ENCODE assay signal across 1 cellular context in the genomic region with DNA sequence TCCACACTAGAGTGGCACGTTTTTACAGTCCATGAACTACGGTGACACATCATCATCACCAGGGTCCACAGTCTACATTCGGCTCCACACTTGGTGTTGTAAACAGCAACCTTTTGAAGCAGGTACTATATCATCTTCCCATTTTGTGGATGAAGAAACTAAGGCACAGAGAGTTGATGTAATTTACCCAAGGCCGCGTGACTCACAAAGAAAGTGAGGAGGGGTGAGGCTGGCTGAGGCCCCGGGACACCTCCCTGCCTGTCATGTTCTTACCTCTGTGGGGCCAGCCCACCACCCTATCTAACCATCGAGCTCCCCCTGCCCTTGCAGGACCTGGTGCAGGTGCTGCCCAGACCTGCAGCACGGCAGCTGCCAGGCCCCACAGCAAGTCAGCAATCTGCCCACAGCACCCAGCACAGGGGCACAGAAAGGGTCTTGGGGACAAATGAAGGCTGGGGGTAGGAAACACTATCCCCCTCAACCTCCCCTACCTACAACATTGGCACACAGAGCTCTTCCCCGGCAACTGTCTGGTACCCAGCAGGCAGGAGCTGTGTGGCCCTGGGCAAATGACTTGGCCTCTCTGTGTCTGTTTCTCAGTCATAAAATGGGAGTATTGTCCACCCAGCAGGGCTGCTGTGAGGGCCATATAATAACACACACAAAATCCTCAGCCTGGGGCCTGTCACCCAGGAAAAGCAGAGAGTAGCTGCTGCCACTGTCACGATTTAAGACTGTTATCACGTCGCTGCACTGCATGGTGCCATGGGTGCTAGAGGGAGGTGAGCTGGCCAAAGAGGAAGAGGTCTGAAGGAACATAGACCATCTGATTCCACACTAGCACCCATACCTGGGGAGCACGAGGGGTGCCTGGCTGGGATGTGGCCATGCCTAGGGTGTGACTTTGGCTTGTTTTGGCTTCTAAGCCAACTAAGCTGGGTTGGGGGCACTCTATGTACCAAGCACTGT.
TF ChIP-seq lines count a peak whose summit lies in the region.

No MANE protein-coding gene starts in this region.

TF ChIP-seq in K562, 482 proteins besides CTCF, POLR2A, EP300 and RAD21:
- TF ChIP-seq ZNF586 (CRISPR knock-in tag; conservative IDR thresholded peaks at IDR 0.05) (no peak), ZKSCAN1 (IDR thresholded peaks at IDR 0.05; ENCODE audit: low read depth, low read length) (0 out of 2 replicates have a peak, but pooled peaks have one; percentile 19), RBM39 (optimal IDR thresholded peaks at IDR 0.05; ENCODE audit: low read depth, low read length) (no peak), ADNP (tag; IDR thresholded peaks at IDR 0.05) (peak; percentile 51; the same call in 1 of the 2 replicates), ZFP36 (IDR thresholded peaks at IDR 0.05; ENCODE audit: low read depth, low read length, partially characterized antibody) (peak; percentile 71), CHD4 (IDR thresholded peaks at IDR 0.05; ENCODE audit: insufficient read depth, insufficient replicate concordance, low read depth, low read length, poor library complexity, severe bottlenecking) (peak; percentile 62), BCOR (IDR thresholded peaks at IDR 0.05) (peak; percentile 86), ZBTB7A (IDR thresholded peaks at IDR 0.05; ENCODE audit: borderline replicate concordance, control insufficient read depth, low read depth, low read length) (0 out of 2 replicates have a peak, but pooled peaks have one; percentile 23), SMARCA5 (IDR thresholded peaks at IDR 0.05) (0 out of 2 replicates have a peak, but pooled peaks have one; percentile 38), KDM1A (IDR thresholded peaks at IDR 0.05) (peak; percentile 69 to 79), RBM25 (IDR thresholded peaks at IDR 0.05; ENCODE audit: low read depth, low read length, severe bottlenecking) (peak; percentile 89)
TF ChIP-seq in K562: peak in this region for 9.
